ENCODE assay signal across 14 cellular contexts in the genomic region with DNA sequence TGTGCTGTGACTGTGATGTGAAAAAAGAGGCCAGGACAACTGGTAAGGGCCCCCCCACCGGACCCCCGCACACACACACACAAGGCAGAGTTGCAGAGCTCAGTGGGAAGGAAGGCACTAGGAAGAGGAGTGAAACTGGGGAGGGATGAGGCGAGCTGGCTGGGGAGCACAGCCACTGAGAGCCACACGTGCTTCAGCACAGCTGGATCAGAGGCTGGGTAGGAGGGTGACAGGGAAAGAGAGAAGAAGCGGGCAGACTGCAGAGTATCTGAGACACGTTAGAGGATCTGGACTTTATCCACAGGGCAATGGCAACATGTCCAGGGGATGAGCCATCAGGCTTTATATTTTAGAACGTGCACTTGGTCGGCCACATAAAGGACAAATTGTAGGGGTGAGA.
"Had no signal": no experiment of that assay in that cellular context is flagged by ENCODE, and none has a peak within 500 bp of the region (broad histone marks: within the 10 kb centered on the region; RNA-seq: fewer than 3 reads in every experiment).

No MANE protein-coding gene starts in this region.

- H3K27me3 ChIP-seq: esophagus squamous epithelium, SJCRH30 had no signal

- DNase-seq: activated CD4-positive, alpha-beta T cell treated with anti-CD3 and anti-CD28 coated beads, Interleukin-2, amount 10 ng/mL, durations not matched to agents 7 days and 5 days; activated effector memory CD4-positive, alpha-beta T cell treated with Interleukin-2 at 50 U/mL for 16 hours; cortex of kidney; effector CD4-positive, alpha-beta T cell; esophagus squamous epithelium; lower lobe of right lung; SJCRH30; stimulated activated naive CD4-positive, alpha-beta T cell treated with Interleukin-2 at 50 U/mL for 16 hours; SW 1271; T-helper 9 cell had no signal

- H3K9me3 Mint-ChIP-seq: activated CD4-positive, alpha-beta T cell treated with anti-CD3 and anti-CD28 coated beads, Interleukin-2, amount 10 ng/mL, durations not matched to agents 7 days and 5 days; activated naive CD4-positive, alpha-beta T cell treated with anti-CD3 and anti-CD28 coated beads, Interleukin-2, amount 50 U/mL, for 24 hours; type B pancreatic cell had no signal

- ATAC-seq: lower lobe of right lung had no signal

- H2AFZ ChIP-seq: parathyroid adenoma had no signal

- H3K4me3 ChIP-seq: esophagus squamous epithelium, lower lobe of right lung, SJCRH30 had no signal

- H3K27me3 Mint-ChIP-seq: activated CD4-positive, alpha-beta T cell treated with anti-CD3 and anti-CD28 coated beads, Interleukin-2, amount 10 ng/mL, durations not matched to agents 7 days and 5 days; activated naive CD4-positive, alpha-beta T cell treated with anti-CD3 and anti-CD28 coated beads, Interleukin-2, amount 50 U/mL, for 24 hours; type B pancreatic cell had no signal

- H3K9me3 ChIP-seq: esophagus squamous epithelium, lower lobe of right lung, SJCRH30 had no signal

- FAIRE-seq: endothelial cell of umbilical vein had no signal

- H3K27ac Mint-ChIP-seq: activated CD4-positive, alpha-beta T cell treated with anti-CD3 and anti-CD28 coated beads, Interleukin-2, amount 10 ng/mL, durations not matched to agents 7 days and 5 days; activated naive CD4-positive, alpha-beta T cell treated with anti-CD3 and anti-CD28 coated beads, Interleukin-2, amount 50 U/mL, for 24 hours; type B pancreatic cell had no signal

- H3K4me1 Mint-ChIP-seq: activated CD4-positive, alpha-beta T cell treated with anti-CD3 and anti-CD28 coated beads, Interleukin-2, amount 10 ng/mL, durations not matched to agents 7 days and 5 days; activated naive CD4-positive, alpha-beta T cell treated with anti-CD3 and anti-CD28 coated beads, Interleukin-2, amount 50 U/mL, for 24 hours had no signal

- H3K9ac ChIP-seq: parathyroid adenoma had no signal

- H3K4me1 ChIP-seq: esophagus squamous epithelium, lower lobe of right lung, SJCRH30 had no signal

- H3K4me3 Mint-ChIP-seq: activated CD4-positive, alpha-beta T cell treated with anti-CD3 and anti-CD28 coated beads, Interleukin-2, amount 10 ng/mL, durations not matched to agents 7 days and 5 days; activated naive CD4-positive, alpha-beta T cell treated with anti-CD3 and anti-CD28 coated beads, Interleukin-2, amount 50 U/mL, for 24 hours; type B pancreatic cell had no signal

- H3K27ac ChIP-seq: esophagus squamous epithelium, lower lobe of right lung, parathyroid adenoma, SJCRH30 had no signal
